In the genomic region with DNA sequence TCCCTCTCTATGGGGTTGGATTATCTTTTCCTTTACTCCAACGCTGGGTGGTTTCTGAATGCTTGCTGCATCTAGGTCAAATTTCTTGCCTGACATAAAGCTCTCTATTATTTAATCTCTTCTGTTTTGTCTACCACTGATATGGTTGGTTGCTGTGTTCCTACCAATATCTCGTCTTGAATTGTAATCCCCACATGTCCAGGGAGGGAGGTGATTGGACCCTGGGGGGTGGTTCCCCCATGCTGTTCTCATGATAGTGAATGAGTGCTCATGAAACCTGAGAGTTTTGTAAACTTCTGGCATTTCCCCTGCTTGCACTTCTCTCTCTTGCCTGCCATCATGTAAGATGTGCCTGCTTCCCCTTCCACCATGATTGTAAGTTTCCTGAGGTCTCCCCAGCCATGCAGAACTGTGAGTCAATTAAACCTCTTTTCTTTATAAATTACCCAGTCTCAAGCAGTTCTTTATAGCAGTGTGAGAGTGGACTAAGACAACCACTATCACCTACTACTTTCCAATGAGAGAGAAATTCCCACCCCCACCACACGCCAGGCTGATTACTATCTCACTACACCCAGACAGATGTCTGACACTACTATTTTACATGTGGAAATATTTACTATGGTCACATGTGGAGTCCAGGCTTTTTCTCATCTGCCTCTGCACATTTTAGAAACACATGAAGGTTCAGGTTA, we compare ENCODE assay signal across 11 cellular contexts.
DNase-seq lines count a peak whose midpoint lies in the region; ATAC-seq, FAIRE-seq and TF ChIP-seq lines count a peak whose summit lies in the region.
"Had no signal": no experiment of that assay in that cellular context is flagged by ENCODE, and none has a peak within 500 bp of the region (broad histone marks: within the 10 kb centered on the region; RNA-seq: fewer than 3 reads in every experiment).

No MANE protein-coding gene starts in this region.

- H3K9ac ChIP-seq in K562 (ENCODE audit: insufficient read depth in 1 of 2, low read depth in 2 of 2, low read length in 2 of 2): no peak overlapping the region

- no peak for ATAC-seq in GM23338
- no peak for ATAC-seq in K562
- ATAC-seq in left lung: no peak

- H3K27me3 Mint-ChIP-seq in CD14-positive monocyte (ENCODE audit: low read depth in 3 of 3): peaks cover 0 to 5% (median 1%) of the 10 kb centered on the region in 3 donors
- H3K27me3 Mint-ChIP-seq in GM23338 (ENCODE audit: insufficient read depth, low read depth, poor library complexity): no peaks in the 10 kb centered on the region
- H3K27me3 Mint-ChIP-seq in nephron progenitor cell (ENCODE audit: low read depth, poor library complexity): peaks cover 3% of the 10 kb centered on the region
- H3K27me3 Mint-ChIP-seq: CD8-positive, alpha-beta memory T cell had no signal

- no peak overlapping the region for H3K27ac ChIP-seq in GM23338 (ENCODE audit: low read depth)
- H3K27ac ChIP-seq in K562 (ENCODE audit: extremely low read depth, low read depth, low read length): no peak overlapping the region
- no peak overlapping the region for H3K27ac ChIP-seq in left lung
- H3K27ac ChIP-seq: HL-60 had no signal

- no peak for TF ChIP-seq RAD21 in K562 (CRISPR knock-in tag; conservative IDR thresholded peaks at IDR 0.05 in 1 of 2, IDR thresholded peaks at IDR 0.05 in 1 of 2)

- H3K4me3 ChIP-seq in GM23338 (no peak overlapping the region), K562 (no peak overlapping the region), left lung (no peak overlapping the region)

- H3K4me3 Mint-ChIP-seq in CD14-positive monocyte (no peak overlapping the region), GM23338 (no peak overlapping the region), nephron progenitor cell (no peak overlapping the region)
- H3K4me3 Mint-ChIP-seq: CD8-positive, alpha-beta memory T cell had no signal

- no peaks in the 10 kb centered on the region for H3F3A ChIP-seq in GM23338 (replicated peaks; ENCODE audit: low read depth)

- CTCF ChIA-PET in K562 (lab: Yijun Ruan, JAX; ENCODE audit: low intra/inter-chr PET ratio): no interaction called here

- no peaks in the 10 kb centered on the region for H3K79me2 ChIP-seq in GM23338 (replicated peaks; ENCODE audit: insufficient read depth)
- no peaks in the 10 kb centered on the region for H3K79me2 ChIP-seq in K562 (ENCODE audit: control insufficient read depth, insufficient read depth, low read length)

- TF ChIP-seq CTCF in CD14-positive monocyte (IDR thresholded peaks at IDR 0.05) (no peak), GM23338 (conservative IDR thresholded peaks at IDR 0.05; ENCODE audit: low read depth in 2 of 2) (no peak), K562 (IDR thresholded peaks at IDR 0.05 in 2 of 3, conservative IDR thresholded peaks at IDR 0.05 in 1 of 3; ENCODE audit: insufficient read depth in 2 of 3, low read depth in 1 of 3, low read length in 3 of 3) (no peak), nephron progenitor cell (IDR thresholded peaks at IDR 0.05) (no peak), left lung (IDR thresholded peaks at IDR 0.05) (no peak)

- no peaks in the 10 kb centered on the region for H3K27me3 ChIP-seq in GM23338 (ENCODE audit: insufficient read depth)
- H3K27me3 ChIP-seq in K562 (ENCODE audit: control insufficient read depth in 2 of 2, insufficient read depth in 2 of 2, low read length in 2 of 2): no peaks in the 10 kb centered on the region
- no peaks in the 10 kb centered on the region for H3K27me3 ChIP-seq in left lung

- no peaks in the 10 kb centered on the region for H3K9me2 ChIP-seq in GM23338 (ENCODE audit: insufficient read depth)

- H3K9me1 ChIP-seq in K562 (ENCODE audit: control insufficient read depth, insufficient read depth, low read length): no peaks in the 10 kb centered on the region

- no peak overlapping the region for H3K4me2 ChIP-seq in GM23338
- H3K4me2 ChIP-seq in K562 (ENCODE audit: insufficient read depth, low read length): no peak overlapping the region

- WGBS in K562 (ENCODE audit: insufficient coverage, low coverage, missing lambda C conversion rate): 0% methylated on average over 3 of the region's 3 CpGs

- no peak for TF ChIP-seq POLR2A in K562 (conservative IDR thresholded peaks at IDR 0.05)

- in situ Hi-C loops in K562 (cut with MboI): no loop called here

- no peaks in the 10 kb centered on the region for H3K36me3 ChIP-seq in GM23338 (ENCODE audit: insufficient read depth)
- H3K36me3 ChIP-seq in K562 (ENCODE audit: control insufficient read depth, insufficient read depth, low read length): no peaks in the 10 kb centered on the region
- no peaks in the 10 kb centered on the region for H3K36me3 ChIP-seq in left lung

- peaks cover 22% of the 10 kb centered on the region for H3K4me1 Mint-ChIP-seq in CD14-positive monocyte
- peaks cover 6% of the 10 kb centered on the region; the same call in 1 of the 3 replicates for H3K4me1 Mint-ChIP-seq in GM23338
- H3K4me1 Mint-ChIP-seq in nephron progenitor cell: peaks cover 8% of the 10 kb centered on the region

- H4K20me1 ChIP-seq in GM23338 (replicated peaks; ENCODE audit: insufficient read depth): no peaks in the 10 kb centered on the region
- no peaks in the 10 kb centered on the region for H4K20me1 ChIP-seq in K562 (replicated peaks; ENCODE audit: control insufficient read depth, insufficient read depth, low read length)

- FAIRE-seq in K562 (lab: Jason Lieb, UNC): no peak

- H3K36me3 Mint-ChIP-seq in CD14-positive monocyte (peaks cover 0 to 8% of the 10 kb centered on the region in 2 donors), GM23338 (ENCODE audit: low read depth) (no peaks in the 10 kb centered on the region), nephron progenitor cell (ENCODE audit: low read depth) (no peaks in the 10 kb centered on the region)
- H3K36me3 Mint-ChIP-seq: CD8-positive, alpha-beta memory T cell had no signal

- no peak for TF ChIP-seq EP300 in K562 (IDR thresholded peaks at IDR 0.05; ENCODE audit: low read length)

- intact Hi-C loops in CD14-positive monocyte (cut with micrococcal nuclease): no loop called here
- intact Hi-C loops in K562 (cut with micrococcal nuclease): no loop called here
- intact Hi-C loops in left lung (cut with DNase I): no loop called here

- BruUV-seq in K562 (replicated peaks; lab: Mats Ljungman, UMichigan): no TSS peak

- H3K27ac Mint-ChIP-seq in CD14-positive monocyte (peak overlapping the region in 6 of 7 donors; percentile 1 to 80 (median 42)), GM23338 (no peak overlapping the region), nephron progenitor cell (peak overlapping the region; percentile 9)

- no peaks in the 10 kb centered on the region for H3K4me1 ChIP-seq in GM23338 (ENCODE audit: insufficient read depth)
- H3K4me1 ChIP-seq in K562 (replicated peaks in 1 of 2; ENCODE audit: control insufficient read depth in 2 of 2, insufficient read depth in 2 of 2, low read length in 2 of 2): no peaks in the 10 kb centered on the region
- peaks cover 0 to 3% of the 10 kb centered on the region in 2 donors for H3K4me1 ChIP-seq in left lung

- H3K9me3 ChIP-seq in K562 (replicated peaks; ENCODE audit: control insufficient read depth, insufficient read depth, low read depth, low read length) (peaks cover 4% of the 10 kb centered on the region; the same call in 1 of the 2 replicates), left lung (no peaks in the 10 kb centered on the region)

- POLR2A ChIA-PET in K562 (lab: Yijun Ruan, JAX): no interaction called here

- 0 out of 2 replicates have a peak overlapping the region, but pooled peaks have one; percentile 14 for H2AFZ ChIP-seq in GM23338
- H2AFZ ChIP-seq in K562 (ENCODE audit: low read depth, low read length): no peak overlapping the region

- DNase-seq in CD14-positive monocyte (ENCODE audit: low spot score): no peak
- no peak for DNase-seq in GM23338 (ENCODE audit: low spot score)
- DNase-seq in K562 (ENCODE audit: extremely low read depth in 1 of 4, low spot score in 3 of 4): no peak
- DNase-seq in nephron progenitor cell: no peak
- no peak for DNase-seq in NCI-H1436 (lab: John Stamatoyannopoulos, UW)
- no peak for DNase-seq in activated T-cell treated with anti-CD3 and anti-CD28 coated beads for 4 hours
- DNase-seq in left lung: no peak
- DNase-seq: CD8-positive, alpha-beta memory T cell; DMS53; HCEC 1CT had no signal

- peaks cover 4 to 14% (median 8%) of the 10 kb centered on the region in 7 donors for H3K9me3 Mint-ChIP-seq in CD14-positive monocyte
- H3K9me3 Mint-ChIP-seq in GM23338: peaks cover 3% of the 10 kb centered on the region; the same call in 1 of the 3 replicates
- H3K9me3 Mint-ChIP-seq in nephron progenitor cell: peaks cover 9% of the 10 kb centered on the region
- H3K9me3 Mint-ChIP-seq: CD8-positive, alpha-beta memory T cell had no signal

TF ChIP-seq in GM23338, 12 proteins besides CTCF, POLR2A, EP300 and RAD21:
- no peak for TF ChIP-seq EZH2 (IDR thresholded peaks at IDR 0.05; ENCODE audit: low read depth, unreplicated experiment)
- no peak for TF ChIP-seq NANOG (IDR thresholded peaks at IDR 0.05; ENCODE audit: borderline replicate concordance)
- TF ChIP-seq ZNF331 (CRISPR knock-in tag; IDR thresholded peaks at IDR 0.05; ENCODE audit: low read depth): no peak

TF ChIP-seq in K562, 482 proteins besides CTCF, POLR2A, EP300 and RAD21:
- TF ChIP-seq ZNF766 (CRISPR knock-in tag; conservative IDR thresholded peaks at IDR 0.05) (0 out of 2 replicates have a peak, but pooled peaks have one; percentile 50), PYGO2 (tag; IDR thresholded peaks at IDR 0.05) (no peak)
